In genomic region chr19:13001502-13002388, GRCh38 we compare ENCODE assay signal across 11 cellular contexts. TPM values are rescaled to one million over a fixed set of nuclear protein-coding genes. Genes with fewer than 3 reads are reported as not detected.
DNase-seq lines count a peak whose midpoint lies in the region; ATAC-seq, FAIRE-seq and TF ChIP-seq lines count a peak whose summit lies in the region.
"Had no signal": no experiment of that assay in that cellular context is flagged by ENCODE, and none has a peak within 500 bp of the region (broad histone marks: within the 10 kb centered on the region; RNA-seq: fewer than 3 reads in every experiment).

No MANE protein-coding gene starts in this region.

- H3K9me3 ChIP-seq in A673 (ENCODE audit: low read depth, low read length, poor library complexity, severe bottlenecking) (no peaks in the 10 kb centered on the region), right atrium auricular region (no peaks in the 10 kb centered on the region), pancreas (no peaks in the 10 kb centered on the region)

- DNase-seq in A673 (ENCODE audit: low spot score) (no peak), astrocyte of the cerebellum (ENCODE audit: low read depth) (no peak), right atrium auricular region (ENCODE audit: low spot score) (peak; percentile 79), pancreas (peak in 1 of 6 donors; percentile 37), NCI-H1694 treated with DMSO at 0.1 percent for 48 hours (lab: John Stamatoyannopoulos, UW) (no peak), NCI-H526 (lab: John Stamatoyannopoulos, UW) (no peak)
- no peak for DNase-seq in activated CD4-positive, alpha-beta T cell treated with anti-CD3 and anti-CD28 coated beads, Interleukin-2, amount 50 U/mL, for 4 hours
- DNase-seq: activated gamma-delta T cell treated with Interleukin-2 at 50 U/mL for 16 hours had no signal

- H3K27ac ChIP-seq in A673 (ENCODE audit: low read depth, low read length, poor library complexity, severe bottlenecking): peak overlapping the region; percentile 42
- H3K27ac ChIP-seq in right atrium auricular region: peak overlapping the region; percentile 89 to 97
- peak overlapping the region; percentile 58 to 75 (median 66) for H3K27ac ChIP-seq in pancreas

- H3K36me3 ChIP-seq in A673 (ENCODE audit: insufficient read depth, low read length, poor library complexity, severe bottlenecking) (no peaks in the 10 kb centered on the region), right atrium auricular region (peaks cover 9% of the 10 kb centered on the region), pancreas (no peaks in the 10 kb centered on the region)

- TF ChIP-seq CTCF in A673 (conservative IDR thresholded peaks at IDR 0.05; ENCODE audit: low read depth, low read length) (no peak), astrocyte of the cerebellum (IDR thresholded peaks at IDR 0.05; ENCODE audit: low read depth, low read length, missing control alignments) (no peak), right atrium auricular region (IDR thresholded peaks at IDR 0.05) (no peak), pancreas (IDR thresholded peaks at IDR 0.05) (no peak)

- no peak for FAIRE-seq in pancreas (lab: Jason Lieb, UNC)

- intact Hi-C loops in A673 (cut with micrococcal nuclease; ENCODE audit: unreplicated experiment) (no loop called here), pancreas (cut with DNase I) (no loop called here)

- ATAC-seq in pancreas (peak; percentile 49 to 58 (median 52)), GM19328 (IDR thresholded peaks at IDR 0.05; ENCODE audit: unreplicated experiment) (no peak)
- ATAC-seq: activated CD4-positive, CD25-positive, alpha-beta regulatory T cell treated with anti-CD3 and anti-CD28 coated beads, Interleukin-2, amount 50 U/mL, for 24 hours had no signal

- BruUV-seq in A673 (replicated peaks; lab: Mats Ljungman, UMichigan): no TSS peak

- H3K4me3 ChIP-seq in A673 (ENCODE audit: low read depth, low read length, poor library complexity, severe bottlenecking) (no peak overlapping the region), astrocyte of the cerebellum (ENCODE audit: low read depth, low read length) (peak overlapping the region; percentile 28), right atrium auricular region (peak overlapping the region; percentile 20 to 40), pancreas (peak overlapping the region in 1 of 4 donors; percentile 22)

- CTCF ChIA-PET in A673 (lab: Charles Lee): no interaction called here

- in situ Hi-C loops in astrocyte of the cerebellum (cut with HindIII; ENCODE audit: low sequenced_read_pairs): no loop called here

- H3K4me1 ChIP-seq in A673 (ENCODE audit: insufficient read depth, low read length, poor library complexity, severe bottlenecking): no peaks in the 10 kb centered on the region
- peaks cover 0 to 70% of the 10 kb centered on the region in 2 donors for H3K4me1 ChIP-seq in right atrium auricular region
- peaks cover 0 to 15% (median 4%) of the 10 kb centered on the region in 3 donors for H3K4me1 ChIP-seq in pancreas

- POLR2A ChIA-PET in A673 (lab: Charles Lee; ENCODE audit: low non-redundant PET): no interaction called here

- no peaks in the 10 kb centered on the region for H3K27me3 ChIP-seq in A673 (replicated peaks; ENCODE audit: insufficient read depth, low read depth, low read length, poor library complexity)
- H3K27me3 ChIP-seq in right atrium auricular region: no peaks in the 10 kb centered on the region
- H3K27me3 ChIP-seq in pancreas: no peaks in the 10 kb centered on the region

- 72% methylated on average over 47 to 48 of the region's 48 CpGs for WGBS in pancreas, 2 donors

RNA-seq across cellular contexts. Expression of gene NFIX, which starts 6.5 kb away (rescaled TPM):
- total RNA-seq in A673 (2021) (69.7 and 77.9 TPM in 2 replicates), right atrium auricular region (10 to 100 TPM; 56.5 to 69.8 TPM), pancreas (10 to 100 TPM; 30.9 to 45.1 (median 36.0) TPM)
- polyA plus RNA-seq in pancreas: 10 to 100 TPM in 1 of 2 donors, 1 to 10 TPM in 1; 8.3 to 16.6 TPM
- polyA plus RNA-seq: neural cell had no signal

RNA-seq across cellular contexts. Expression of gene DAND5, which starts 32.4 kb away (rescaled TPM):
- total RNA-seq in A673 (2021) (0.17 TPM in 2 replicates), right atrium auricular region (10 to 100 TPM in 1 of 2 donors, 1 to 10 TPM in 1; 2.9 to 10.7 TPM), pancreas (under 1 TPM in 3 of 6 donors, not detected in 3; 0.12 to 0.23 (median 0.12) TPM)
- under 1 TPM in 1 of 2 donors, not detected in 1; 0.16 TPM for polyA plus RNA-seq in pancreas
- polyA plus RNA-seq: neural cell had no signal

RNA-seq across cellular contexts. Expression of gene GADD45GIP1, which starts 44.7 kb away (rescaled TPM):
- total RNA-seq in A673 (2021) (61.1 and 67.5 TPM in 2 replicates), right atrium auricular region (10 to 100 TPM; 48.5 to 58.7 TPM), pancreas (10 to 100 TPM in 3 of 6 donors, 1 to 10 TPM in 3; 6.0 to 10.7 (median 9.8) TPM)
- polyA plus RNA-seq in pancreas: 10 to 100 TPM; 25.3 to 37.4 TPM

RNA-seq across cellular contexts. Expression of gene RAD23A, which starts 56.1 kb away (rescaled TPM):
- 183 and 186 TPM in 2 replicates for total RNA-seq in A673 (2021)
- total RNA-seq in right atrium auricular region: 100 to 1,000 TPM; 178 to 185 TPM
- total RNA-seq in pancreas: 10 to 100 TPM; 35.0 to 60.2 (median 45.9) TPM
- polyA plus RNA-seq in pancreas: 10 to 100 TPM; 91.5 to 99.1 TPM

Comparison
In these comparisons a context has a peak if more than half of its experiments do, and no peak if none do; other contexts are left out.
1. H3K27ac ChIP-seq: peak in every context shown above with its lines; median percentile 93 in right atrium auricular region; 66 in pancreas; 42 in A673.